In genomic region chr2:48572797-48573196, GRCh38 we compare ENCODE assay signal across 20 cellular contexts. TPM values are rescaled to one million over a fixed set of nuclear protein-coding genes. Genes with fewer than 3 reads are reported as not detected.
A peak's percentile ranks its signal among the peaks of the same experiment; 100 is the strongest.
DNase-seq lines count a peak whose midpoint lies in the region; ATAC-seq and TF ChIP-seq lines count a peak whose summit lies in the region.
"Had no signal": no experiment of that assay in that cellular context is flagged by ENCODE, and none has a peak within 500 bp of the region (broad histone marks: within the 10 kb centered on the region; RNA-seq: fewer than 3 reads in every experiment).

No MANE protein-coding gene starts in this region.

- H3K4me1 ChIP-seq in subcutaneous abdominal adipose tissue (ENCODE audit: control insufficient read depth in 5 of 5, insufficient read depth in 5 of 5, low read length in 5 of 5) (peaks cover 2 to 40% (median 11%) of the 10 kb centered on the region in 5 donors), gastrocnemius medialis (no peaks in the 10 kb centered on the region)
- H3K4me1 ChIP-seq: A549 had no signal

- H3K4me3 ChIP-seq in subcutaneous abdominal adipose tissue (ENCODE audit: low read depth in 1 of 5, low read length in 5 of 5) (no peak overlapping the region), gastrocnemius medialis (no peak overlapping the region)
- H3K4me3 ChIP-seq: A549, lung, right atrium auricular region had no signal

- H3K27me3 ChIP-seq in subcutaneous abdominal adipose tissue (ENCODE audit: control insufficient read depth in 5 of 5, insufficient read depth in 4 of 5, low read length in 5 of 5) (no peaks in the 10 kb centered on the region), gastrocnemius medialis (no peaks in the 10 kb centered on the region)
- H3K27me3 ChIP-seq: right atrium auricular region had no signal

- no peaks in the 10 kb centered on the region for H3K9me3 ChIP-seq in subcutaneous abdominal adipose tissue (ENCODE audit: control insufficient read depth in 5 of 5, low read length in 5 of 5)
- no peaks in the 10 kb centered on the region for H3K9me3 ChIP-seq in gastrocnemius medialis
- H3K9me3 ChIP-seq: A549, right atrium auricular region had no signal

- intact Hi-C loops in gastrocnemius medialis (cut with DNase I; ENCODE audit: low total_unique reads) = no loop called here

- H3K36me3 ChIP-seq in subcutaneous abdominal adipose tissue (ENCODE audit: control insufficient read depth in 5 of 5, insufficient read depth in 5 of 5, low read length in 5 of 5) = peaks cover 0 to 3% (median 0%) of the 10 kb centered on the region in 5 donors
- H3K36me3 ChIP-seq in gastrocnemius medialis = no peaks in the 10 kb centered on the region
- H3K36me3 ChIP-seq: right atrium auricular region had no signal

- peak; percentile 28 for DNase-seq in NCI-H748 (lab: John Stamatoyannopoulos, UW; ENCODE audit: unreplicated experiment)
- no peak for DNase-seq in NCI-H748 treated with DMSO at 0.1 percent for 48 hours (lab: John Stamatoyannopoulos, UW)
- DNase-seq in RPMI8226 = peak; percentile 30
- DNase-seq in iPS-NIHi7 (ENCODE audit: extremely low spot score) = peak; percentile 26
- no peak for DNase-seq in gastrocnemius medialis
- no peak for DNase-seq in activated CD4-positive, alpha-beta T cell treated with anti-CD3 and anti-CD28 coated beads for 48 hours
- DNase-seq: activated CD4-positive, alpha-beta memory T cell treated with anti-CD3 and anti-CD28 coated beads, Interleukin-2, amount 10 ng/mL, durations not matched to agents 7 days and 5 days; activated naive CD8-positive, alpha-beta T cell treated with anti-CD3 and anti-CD28 coated beads, Interleukin-2, amount 50 U/mL, for 24 hours; activated T-cell treated with anti-CD3 and anti-CD28 coated beads, Interleukin-2, amount 50 U/mL, for 48 hours; CD4-positive, CD25-positive, alpha-beta regulatory T cell; H7; MV-4-11; NCI-H510A; PC-3 had no signal

- H3K27ac ChIP-seq in subcutaneous abdominal adipose tissue (ENCODE audit: low read depth, low read length) (peak overlapping the region; percentile 93), gastrocnemius medialis (no peak overlapping the region)
- H3K27ac ChIP-seq: A549, right atrium auricular region had no signal

- no peak for TF ChIP-seq CTCF in gastrocnemius medialis (IDR thresholded peaks at IDR 0.05 in 4 of 5, conservative IDR thresholded peaks at IDR 0.05 in 1 of 5)

- in situ Hi-C loops in gastrocnemius medialis (cut with MboI; ENCODE audit: low sequenced_read_pairs in 4 of 4) = no loop called here

- ATAC-seq in GM21360 (IDR thresholded peaks at IDR 0.05; ENCODE audit: unreplicated experiment) (no peak), gastrocnemius medialis (no peak)
- ATAC-seq: activated naive CD8-positive, alpha-beta T cell treated with anti-CD3 and anti-CD28 coated beads, Interleukin-2, amount 50 U/mL, for 24 hours; natural killer cell treated with Interleukin-12 subunit alpha and Interleukin-12 subunit beta and Interleukin-15 and Interleukin-18, amount 100 ng/mL, for 72 hours; PC-3 had no signal

- peak overlapping the region in 1 of 5 donors; percentile 21 for H3K9ac ChIP-seq in subcutaneous abdominal adipose tissue (ENCODE audit: low read length in 5 of 5)

- TF ChIP-seq POLR2A in gastrocnemius medialis (IDR thresholded peaks at IDR 0.05) = no peak

RNA-seq across cellular contexts. Expression of gene STON1, which starts 42.8 kb away (rescaled TPM):
- total RNA-seq in gastrocnemius medialis = 1 to 10 TPM; 2.6 to 5.2 (median 3.5) TPM

RNA-seq across cellular contexts. Expression of gene GTF2A1L, which starts 44.9 kb away (rescaled TPM):
- total RNA-seq in gastrocnemius medialis = 1 to 10 TPM in 1 of 4 donors, under 1 TPM in 1, not detected in 2; 0.16 to 1.8 TPM
- total RNA-seq: activated CD4-positive, alpha-beta memory T cell treated with anti-CD3 and anti-CD28 coated beads, Interleukin-2, amount 10 ng/mL, durations not matched to agents 7 days and 5 days; CD4-positive, CD25-positive, alpha-beta regulatory T cell; natural killer cell treated with Interleukin-12 subunit alpha and Interleukin-12 subunit beta and Interleukin-15 and Interleukin-18, amount 100 ng/mL, for 72 hours; PC-3 had no signal

Comparison
In these comparisons a context has a peak if more than half of its experiments do, and no peak if none do; other contexts are left out.
1. DNase-seq: peak in NCI-H748 (single experiment), RPMI8226 (single experiment) and iPS-NIHi7 (single experiment); none in NCI-H748 treated with DMSO at 0.1 percent for 48 hours (single experiment), gastrocnemius medialis (0 of 2) and activated CD4-positive, alpha-beta T cell treated with anti-CD3 and anti-CD28 coated beads for 48 hours (single experiment).